In the genomic region with DNA sequence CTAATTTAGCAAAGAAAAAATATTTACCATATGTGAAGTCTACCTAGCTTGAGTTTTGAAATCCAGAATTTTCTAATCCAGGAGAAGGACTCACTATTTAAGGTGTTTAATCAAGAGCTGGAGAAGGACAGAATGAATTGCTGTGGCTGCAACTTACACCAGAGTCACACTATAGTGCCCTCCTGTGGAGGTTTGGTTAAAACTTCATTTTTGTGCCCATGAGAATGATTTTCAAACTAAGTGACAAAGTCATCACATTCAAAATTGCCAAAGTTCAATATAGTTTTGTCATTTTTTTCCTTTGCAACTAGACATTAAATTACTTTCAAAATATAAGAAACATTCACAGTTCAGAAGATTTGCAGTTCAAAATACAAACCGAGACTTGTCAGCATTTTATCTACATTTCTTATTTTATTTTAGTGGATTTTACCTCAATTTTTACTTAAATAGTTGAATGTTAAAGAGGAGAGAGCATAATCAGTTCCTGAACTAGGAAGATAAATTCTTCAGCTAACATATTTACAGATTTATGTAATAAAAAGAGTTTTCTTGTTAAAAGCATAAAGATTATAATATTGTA, we compare ENCODE assay signal across 8 cellular contexts.
DNase-seq lines count a peak whose midpoint lies in the region; ATAC-seq and TF ChIP-seq lines count a peak whose summit lies in the region.

No MANE protein-coding gene starts in this region.

- no peak overlapping the region for H3K27ac Mint-ChIP-seq in progenitor cell of endocrine pancreas

- no peak overlapping the region for H3K4me3 ChIP-seq in fibroblast of mammary gland (ENCODE audit: control insufficient read depth, low read depth, low read length)

- ATAC-seq in GM21367 (IDR thresholded peaks at IDR 0.05; ENCODE audit: unreplicated experiment) = no peak

- H3K4me1 Mint-ChIP-seq in progenitor cell of endocrine pancreas (ENCODE audit: low read depth) = peaks cover 2% of the 10 kb centered on the region

- in situ Hi-C loops in SK-MEL-5 (cut with HindIII; ENCODE audit: low pct_unique_long_range_greater_than_20kb, low sequenced_read_pairs) = no loop called here

- no peaks in the 10 kb centered on the region for H3K27me3 Mint-ChIP-seq in progenitor cell of endocrine pancreas

- no peaks in the 10 kb centered on the region for H3K36me3 Mint-ChIP-seq in progenitor cell of endocrine pancreas (ENCODE audit: insufficient read depth)

- peaks cover 14% of the 10 kb centered on the region for H3K9me3 Mint-ChIP-seq in progenitor cell of endocrine pancreas (ENCODE audit: low read depth)

- no peak overlapping the region for H3K4me3 Mint-ChIP-seq in progenitor cell of endocrine pancreas (ENCODE audit: low read depth)

- DNase-seq in activated CD4-positive, alpha-beta T cell treated with anti-CD3 and anti-CD28 coated beads for 48 hours = peak; percentile 10
- DNase-seq in activated CD4-positive, alpha-beta T cell treated with anti-CD3 and anti-CD28 coated beads, Interleukin-2, amount 50 U/mL, for 1 hour = no peak
- peak; percentile 5 for DNase-seq in HuH-7 (ENCODE audit: low spot score)
- peak; percentile 67 for DNase-seq in SK-MEL-5 (ENCODE audit: low read depth, low spot score)
- peak; percentile 67 for DNase-seq in fibroblast of mammary gland (ENCODE audit: low read depth)
- peak; percentile 12 for DNase-seq in progenitor cell of endocrine pancreas (ENCODE audit: low spot score, unreplicated experiment)
- no peak for DNase-seq in effector CD8-positive, alpha-beta T cell (lab: John Stamatoyannopoulos, UW)

- TF ChIP-seq CTCF in fibroblast of mammary gland (conservative IDR thresholded peaks at IDR 0.05; ENCODE audit: control insufficient read depth, insufficient read depth, low read depth, low read length) (peak; percentile 72), progenitor cell of endocrine pancreas (IDR thresholded peaks at IDR 0.05; ENCODE audit: unreplicated experiment) (peak; percentile 81)

Comparison
In these comparisons a context has a peak if more than half of its experiments do, and no peak if none do; other contexts are left out.
1. DNase-seq: peak in activated CD4-positive, alpha-beta T cell treated with anti-CD3 and anti-CD28 coated beads for 48 hours (single experiment), HuH-7 (single experiment), SK-MEL-5 (single experiment), fibroblast of mammary gland (single experiment) and progenitor cell of endocrine pancreas (single experiment); none in activated CD4-positive, alpha-beta T cell treated with anti-CD3 and anti-CD28 coated beads, Interleukin-2, amount 50 U/mL, for 1 hour (single experiment) and effector CD8-positive, alpha-beta T cell (single experiment).